9 cellular contexts compared by ENCODE assay signal in the genomic region with DNA sequence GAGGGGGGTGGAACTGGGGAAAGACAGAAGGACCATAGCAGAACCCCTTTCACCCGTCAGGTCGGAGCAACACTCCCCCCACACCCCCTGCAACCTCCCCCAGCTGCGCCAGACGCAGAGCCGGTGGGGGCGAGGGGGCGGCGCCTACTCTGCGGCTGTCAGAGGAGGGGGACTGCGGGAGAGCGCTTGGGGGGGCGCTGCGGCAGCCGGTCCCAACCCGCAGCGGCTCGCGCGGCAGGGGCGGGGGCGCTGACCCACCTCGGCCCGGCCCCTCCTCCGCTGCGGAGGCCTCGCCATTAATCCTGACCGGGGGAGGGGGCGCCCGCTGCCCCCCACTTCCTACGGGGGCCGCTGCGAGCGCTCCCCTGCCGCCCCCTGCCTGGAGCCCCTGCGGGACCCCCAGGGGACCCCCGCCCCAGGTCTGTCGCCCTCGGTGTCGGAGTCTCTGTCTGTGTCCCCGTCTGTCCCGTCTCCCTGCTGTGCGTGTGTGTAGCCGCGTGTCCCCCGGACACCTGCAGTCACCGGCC. TPM values are rescaled to one million over a fixed set of nuclear protein-coding genes. Genes with fewer than 3 reads are reported as not detected.
DNase-seq lines count a peak whose midpoint lies in the region; ATAC-seq and TF ChIP-seq lines count a peak whose summit lies in the region.
"Had no signal": no experiment of that assay in that cellular context is flagged by ENCODE, and none has a peak within 500 bp of the region (broad histone marks: within the 10 kb centered on the region; RNA-seq: fewer than 3 reads in every experiment).

No MANE protein-coding gene starts in this region.

- no peak for TF ChIP-seq RAD21 in liver (IDR thresholded peaks at IDR 0.05)

- H3K9me3 ChIP-seq in adrenal gland (replicated peaks in 1 of 3) = no peaks in the 10 kb centered on the region
- no peaks in the 10 kb centered on the region for H3K9me3 ChIP-seq in liver (ENCODE audit: control insufficient read depth in 4 of 4, low read length in 3 of 4)
- H3K9me3 ChIP-seq in thoracic aorta = no peaks in the 10 kb centered on the region

- H3K36me3 ChIP-seq in adrenal gland (replicated peaks in 1 of 2) (no peaks in the 10 kb centered on the region), liver (ENCODE audit: control insufficient read depth in 4 of 4, insufficient read depth in 3 of 4, low read depth in 1 of 4, low read length in 3 of 4) (no peaks in the 10 kb centered on the region), thoracic aorta (no peaks in the 10 kb centered on the region)

- peaks cover 28% of the 10 kb centered on the region for H3K4me1 Mint-ChIP-seq in activated CD4-positive, alpha-beta T cell treated with anti-CD3 and anti-CD28 coated beads, Interleukin-2, amount 10 ng/mL, durations not matched to agents 7 days and 5 days

- H3K36me3 Mint-ChIP-seq in activated CD4-positive, alpha-beta T cell treated with anti-CD3 and anti-CD28 coated beads, Interleukin-2, amount 10 ng/mL, durations not matched to agents 7 days and 5 days (ENCODE audit: low read depth) = no peaks in the 10 kb centered on the region

- TF ChIP-seq CTCF in adrenal gland (IDR thresholded peaks at IDR 0.05) (no peak), liver (IDR thresholded peaks at IDR 0.05; ENCODE audit: low read depth, low read length, missing input control) (no peak), thoracic aorta (IDR thresholded peaks at IDR 0.05) (no peak)

- no peaks in the 10 kb centered on the region for H3K27me3 ChIP-seq in adrenal gland
- H3K27me3 ChIP-seq in liver (ENCODE audit: control insufficient read depth in 4 of 4, insufficient read depth in 4 of 4, low read length in 3 of 4) = no peaks in the 10 kb centered on the region
- H3K27me3 ChIP-seq in thoracic aorta (replicated peaks; ENCODE audit: insufficient read depth) = no peaks in the 10 kb centered on the region

- POLR2A ChIA-PET in activated CD4-positive, alpha-beta T cell treated with anti-CD3 and anti-CD28 coated beads, Interleukin-2, amount 10 ng/mL, durations not matched to agents 7 days and 5 days (lab: Charles Lee) = no interaction called here

- H3K27ac Mint-ChIP-seq in activated CD4-positive, alpha-beta T cell treated with anti-CD3 and anti-CD28 coated beads, Interleukin-2, amount 10 ng/mL, durations not matched to agents 7 days and 5 days = no peak overlapping the region

- no peak for TF ChIP-seq POLR2A in adrenal gland (IDR thresholded peaks at IDR 0.05)

- H3K4me1 ChIP-seq in adrenal gland (replicated peaks in 1 of 2) (peaks cover 20 to 32% of the 10 kb centered on the region in 2 donors), liver (ENCODE audit: control insufficient read depth in 4 of 4, insufficient read depth in 4 of 4, low read length in 3 of 4) (peaks cover 4 to 19% (median 15%) of the 10 kb centered on the region in 4 donors), thoracic aorta (ENCODE audit: control insufficient read depth in 1 of 2, low read depth in 2 of 2) (peaks cover 9 to 31% of the 10 kb centered on the region in 2 donors)

- H3K9me3 Mint-ChIP-seq in activated CD4-positive, alpha-beta T cell treated with anti-CD3 and anti-CD28 coated beads, Interleukin-2, amount 10 ng/mL, durations not matched to agents 7 days and 5 days = no peaks in the 10 kb centered on the region

- CTCF ChIA-PET in activated CD4-positive, alpha-beta T cell treated with anti-CD3 and anti-CD28 coated beads, Interleukin-2, amount 10 ng/mL, durations not matched to agents 7 days and 5 days (lab: Charles Lee) = no interaction called here

- H3K27ac ChIP-seq in adrenal gland = peak overlapping the region in 4 of 5 donors; percentile 52 to 99 (median 66)
- peak overlapping the region; percentile 89 for H3K27ac ChIP-seq in liver (ENCODE audit: low read depth in 1 of 2, low read length in 2 of 2)
- peak overlapping the region in 1 of 2 donors; percentile 31 for H3K27ac ChIP-seq in thoracic aorta

- ATAC-seq in thoracic aorta (ENCODE audit: insufficient number of reproducible peaks, low FRiP score, low read depth) = no peak

- H3K27me3 Mint-ChIP-seq in activated CD4-positive, alpha-beta T cell treated with anti-CD3 and anti-CD28 coated beads, Interleukin-2, amount 10 ng/mL, durations not matched to agents 7 days and 5 days = peaks cover 18% of the 10 kb centered on the region

- 0 to 7% (median 3%) methylated on average over 3 to 45 of the region's 46 CpGs for WGBS in adrenal gland, 4 donors
- 4% methylated on average over 46 of the region's 46 CpGs for WGBS in liver

- H3K4me3 ChIP-seq in adrenal gland (peak overlapping the region in 3 of 4 donors; percentile 12 to 99 (median 45)), liver (ENCODE audit: low read depth in 1 of 3, low read length in 3 of 3) (peak overlapping the region; percentile 47 to 97 (median 79)), thoracic aorta (peak overlapping the region; percentile 76)

- DNase-seq in activated CD4-positive, alpha-beta T cell treated with anti-CD3 and anti-CD28 coated beads, Interleukin-2, amount 10 ng/mL, durations not matched to agents 7 days and 5 days = no peak
- DNase-seq in activated CD4-positive, alpha-beta T cell treated with anti-CD3 and anti-CD28 coated beads for 48 hours = no peak
- no peak for DNase-seq in adrenal gland
- no peak for DNase-seq in thoracic aorta (ENCODE audit: low spot score)
- DNase-seq in NCI-H526 treated with DMSO at 0.1 percent for 48 hours (lab: John Stamatoyannopoulos, UW) = no peak
- no peak for DNase-seq in NCI-H524 treated with DMSO at 0.1 percent for 48 hours (lab: John Stamatoyannopoulos, UW)
- DNase-seq in globus pallidus (ENCODE audit: low spot score) = no peak
- DNase-seq: DMS79 had no signal

- intact Hi-C loops in adrenal gland (cut with DNase I) = no loop called here

- peak overlapping the region; percentile 10 to 82 for H3K9ac ChIP-seq in liver (ENCODE audit: low read depth in 1 of 2, low read length in 2 of 2)

- H3K4me3 Mint-ChIP-seq in activated CD4-positive, alpha-beta T cell treated with anti-CD3 and anti-CD28 coated beads, Interleukin-2, amount 10 ng/mL, durations not matched to agents 7 days and 5 days = peak overlapping the region; percentile 77

TF ChIP-seq in liver, 16 proteins besides CTCF, POLR2A, EP300 and RAD21 (continues in another document):
- TF ChIP-seq FOXA2 (IDR thresholded peaks at IDR 0.05) (no peak), NR2F2 (IDR thresholded peaks at IDR 0.05) (no peak), GABPA (IDR thresholded peaks at IDR 0.05 in 1 of 2, conservative IDR thresholded peaks at IDR 0.05 in 1 of 2) (no peak), SP1 (IDR thresholded peaks at IDR 0.05) (no peak), HNF4A (conservative IDR thresholded peaks at IDR 0.05) (no peak), FOXA1 (IDR thresholded peaks at IDR 0.05) (no peak), HNF4G (IDR thresholded peaks at IDR 0.05) (no peak), JUND (IDR thresholded peaks at IDR 0.05) (no peak), YY1 (IDR thresholded peaks at IDR 0.05) (no peak), RXRA (IDR thresholded peaks at IDR 0.05) (no peak), TAF1 (conservative IDR thresholded peaks at IDR 0.05) (no peak)
- TF ChIP-seq, protein P1, sequence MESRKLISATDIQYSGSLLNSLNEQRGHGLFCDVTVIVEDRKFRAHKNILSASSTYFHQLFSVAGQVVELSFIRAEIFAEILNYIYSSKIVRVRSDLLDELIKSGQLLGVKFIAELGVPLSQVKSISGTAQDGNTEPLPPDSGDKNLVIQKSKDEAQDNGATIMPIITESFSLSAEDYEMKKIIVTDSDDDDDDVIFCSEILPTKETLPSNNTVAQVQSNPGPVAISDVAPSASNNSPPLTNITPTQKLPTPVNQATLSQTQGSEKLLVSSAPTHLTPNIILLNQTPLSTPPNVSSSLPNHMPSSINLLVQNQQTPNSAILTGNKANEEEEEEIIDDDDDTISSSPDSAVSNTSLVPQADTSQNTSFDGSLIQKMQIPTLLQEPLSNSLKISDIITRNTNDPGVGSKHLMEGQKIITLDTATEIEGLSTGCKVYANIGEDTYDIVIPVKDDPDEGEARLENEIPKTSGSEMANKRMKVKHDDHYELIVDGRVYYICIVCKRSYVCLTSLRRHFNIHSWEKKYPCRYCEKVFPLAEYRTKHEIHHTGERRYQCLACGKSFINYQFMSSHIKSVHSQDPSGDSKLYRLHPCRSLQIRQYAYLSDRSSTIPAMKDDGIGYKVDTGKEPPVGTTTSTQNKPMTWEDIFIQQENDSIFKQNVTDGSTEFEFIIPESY (IDR thresholded peaks at IDR 0.05) = no peak
- TF ChIP-seq, protein P2, sequence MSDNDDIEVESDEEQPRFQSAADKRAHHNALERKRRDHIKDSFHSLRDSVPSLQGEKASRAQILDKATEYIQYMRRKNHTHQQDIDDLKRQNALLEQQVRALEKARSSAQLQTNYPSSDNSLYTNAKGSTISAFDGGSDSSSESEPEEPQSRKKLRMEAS (IDR thresholded peaks at IDR 0.05) = no peak
- TF ChIP-seq, protein P3, sequence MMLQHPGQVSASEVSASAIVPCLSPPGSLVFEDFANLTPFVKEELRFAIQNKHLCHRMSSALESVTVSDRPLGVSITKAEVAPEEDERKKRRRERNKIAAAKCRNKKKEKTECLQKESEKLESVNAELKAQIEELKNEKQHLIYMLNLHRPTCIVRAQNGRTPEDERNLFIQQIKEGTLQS (IDR thresholded peaks at IDR 0.05) = no peak

RNA-seq across cellular contexts. Expression of a gene that starts 7.9 kb away (rescaled TPM):
- total RNA-seq in activated CD4-positive, alpha-beta T cell treated with anti-CD3 and anti-CD28 coated beads, Interleukin-2, amount 10 ng/mL, durations not matched to agents 7 days and 5 days = 10 to 100 TPM; 14.2 TPM
- 100 to 1,000 TPM; 124 to 329 (median 236) TPM for total RNA-seq in adrenal gland
- polyA plus RNA-seq in adrenal gland = 100 to 1,000 TPM in 1 of 3 donors, 10 to 100 TPM in 2; 34.9 to 154 (median 69.2) TPM
- 100 to 1,000 TPM in 1 of 2 donors, 10 to 100 TPM in 1; 12.8 to 100 TPM for total RNA-seq in liver
- polyA plus RNA-seq in liver = 10 to 100 TPM; 71.8 to 78.5 TPM
- 100 to 1,000 TPM; 178 to 203 TPM for total RNA-seq in thoracic aorta
